Comparison of ENCODE assay signal across 13 cellular contexts in genomic region chr22:29330753-29331152, GRCh38. TPM values are rescaled to one million over a fixed set of nuclear protein-coding genes. Genes with fewer than 3 reads are reported as not detected.
DNase-seq lines count a peak whose midpoint lies in the region; ATAC-seq, FAIRE-seq and TF ChIP-seq lines count a peak whose summit lies in the region.
"Had no signal": no experiment of that assay in that cellular context is flagged by ENCODE, and none has a peak within 500 bp of the region (broad histone marks: within the 10 kb centered on the region; RNA-seq: fewer than 3 reads in every experiment).

No MANE protein-coding gene starts in this region.

- no peak overlapping the region for H4K8ac ChIP-seq in trophoblast cell (ENCODE audit: low read depth, low read length)

- no CpG with 5 or more reads among the region's 9 CpGs for WGBS in trophoblast cell (ENCODE audit: extremely low coverage, insufficient coverage, insufficient read length)
- WGBS in mammary epithelial cell (ENCODE audit: low coverage, missing lambda C conversion rate) = 83% methylated on average over 9 of the region's 9 CpGs

- CTCF ChIA-PET in mammary epithelial cell (lab: Charles Lee; ENCODE audit: low non-redundant PET) = no interaction called here

- H2BK120ac ChIP-seq in trophoblast cell (ENCODE audit: insufficient read depth, low read length, poor library complexity) = no peak overlapping the region

- H3K4ac ChIP-seq in trophoblast cell (ENCODE audit: low read depth, low read length) = no peak overlapping the region

- no peaks in the 10 kb centered on the region for H3K9me3 Mint-ChIP-seq in endothelial cell (ENCODE audit: unreplicated experiment)
- H3K9me3 Mint-ChIP-seq: activated T-cell treated with anti-CD3 and anti-CD28 coated beads, Interleukin-2, amount 50 U/mL, for 4 hours; central memory CD8-positive, alpha-beta T cell; stimulated activated memory B cell treated with anti-CD40 and anti-IgM and Interleukin-4, amounts not matched to agents 10 μg/mL and 1 μg/mL and 100 μg/mL, for 72 hours had no signal

- no peak overlapping the region for H3K14ac ChIP-seq in trophoblast cell (ENCODE audit: low read length)

- H3K4me3 Mint-ChIP-seq in endothelial cell (ENCODE audit: unreplicated experiment) = peak overlapping the region; percentile 4
- H3K4me3 Mint-ChIP-seq: activated T-cell treated with anti-CD3 and anti-CD28 coated beads, Interleukin-2, amount 50 U/mL, for 4 hours; central memory CD8-positive, alpha-beta T cell; stimulated activated memory B cell treated with anti-CD40 and anti-IgM and Interleukin-4, amounts not matched to agents 10 μg/mL and 1 μg/mL and 100 μg/mL, for 72 hours had no signal

- H3K18ac ChIP-seq in trophoblast cell (ENCODE audit: low read length) = peak overlapping the region; percentile 10

- no peak overlapping the region for H2BK5ac ChIP-seq in trophoblast cell (ENCODE audit: low read depth, low read length, poor library complexity)

- no peaks in the 10 kb centered on the region for H4K20me1 ChIP-seq in mammary epithelial cell (ENCODE audit: insufficient read depth, low read length)

- peaks cover 3% of the 10 kb centered on the region for H3K79me1 ChIP-seq in trophoblast cell (ENCODE audit: low read length)

- intact Hi-C loops in mammary epithelial cell (cut with micrococcal nuclease) = no loop called here

- H2AFZ ChIP-seq in trophoblast cell (ENCODE audit: insufficient read depth, low read length, poor library complexity) (no peak overlapping the region), mammary epithelial cell (ENCODE audit: low read depth, low read length) (no peak overlapping the region)

- H3K36me3 Mint-ChIP-seq in endothelial cell (ENCODE audit: low read depth, unreplicated experiment) = peaks cover 27% of the 10 kb centered on the region

- no peak overlapping the region for H3K4me3 ChIP-seq in trophoblast cell (ENCODE audit: low read depth, low read length)
- no peak overlapping the region for H3K4me3 ChIP-seq in mammary epithelial cell (replicated peaks in 1 of 3; ENCODE audit: insufficient read depth in 1 of 3, low read depth in 2 of 3, low read length in 3 of 3)

- H3K4me1 ChIP-seq in trophoblast cell (ENCODE audit: control insufficient read depth in 1 of 2, insufficient read depth in 2 of 2, low read length in 2 of 2) = peaks cover 7 to 14% of the 10 kb centered on the region in 2 experiments
- no peaks in the 10 kb centered on the region for H3K4me1 ChIP-seq in mammary epithelial cell (ENCODE audit: insufficient read depth, low read length)

- H3K4me1 Mint-ChIP-seq in endothelial cell (ENCODE audit: unreplicated experiment) = peaks cover 14% of the 10 kb centered on the region
- H3K4me1 Mint-ChIP-seq: central memory CD8-positive, alpha-beta T cell; stimulated activated memory B cell treated with anti-CD40 and anti-IgM and Interleukin-4, amounts not matched to agents 10 μg/mL and 1 μg/mL and 100 μg/mL, for 72 hours had no signal

- in situ Hi-C loops in mammary epithelial cell (cut with MboI; ENCODE audit: low sequenced_read_pairs in 2 of 2) = no loop called here

- TF ChIP-seq POLR2A in H54 (IDR thresholded peaks at IDR 0.05; ENCODE audit: low read depth, low read length) = no peak

- H3K9ac ChIP-seq in trophoblast cell (ENCODE audit: low read length) (no peak overlapping the region), mammary epithelial cell (ENCODE audit: insufficient read depth, low read length) (no peak overlapping the region)

- no peak overlapping the region for H2AK5ac ChIP-seq in trophoblast cell (ENCODE audit: low read length)

- DNase-seq in H54 (ENCODE audit: insufficient read length, low spot score) (peak; percentile 78), NCI-H69 (lab: John Stamatoyannopoulos, UW) (peak; percentile 13), endothelial cell (ENCODE audit: low spot score) (peak; percentile 50), trophoblast cell (no peak), mammary epithelial cell (no peak), NCI-H1417 (lab: John Stamatoyannopoulos, UW) (no peak)
- DNase-seq: activated T-cell treated with anti-CD3 and anti-CD28 coated beads, Interleukin-2, amount 50 U/mL, for 4 hours; DND-41 had no signal

- H3K27ac ChIP-seq in trophoblast cell (ENCODE audit: low read depth, low read length) = no peak overlapping the region
- no peak overlapping the region for H3K27ac ChIP-seq in mammary epithelial cell (ENCODE audit: insufficient read depth, low read depth, low read length)

- H4K12ac ChIP-seq in trophoblast cell (ENCODE audit: low read depth, low read length) = no peak overlapping the region

- peaks cover 9% of the 10 kb centered on the region for H3K27me3 Mint-ChIP-seq in endothelial cell (ENCODE audit: unreplicated experiment)
- H3K27me3 Mint-ChIP-seq: central memory CD8-positive, alpha-beta T cell; stimulated activated memory B cell treated with anti-CD40 and anti-IgM and Interleukin-4, amounts not matched to agents 10 μg/mL and 1 μg/mL and 100 μg/mL, for 72 hours had no signal

- no peak overlapping the region for H4K91ac ChIP-seq in trophoblast cell (ENCODE audit: low read depth, low read length)

- no peak for ATAC-seq in GM19397 (IDR thresholded peaks at IDR 0.05; ENCODE audit: unreplicated experiment)
- ATAC-seq: activated T-cell treated with anti-CD3 and anti-CD28 coated beads, Interleukin-2, amount 50 U/mL, for 4 hours; stimulated activated memory B cell treated with anti-CD40 and anti-IgM and Interleukin-4, amounts not matched to agents 10 μg/mL and 1 μg/mL and 100 μg/mL, for 72 hours had no signal

- H3K9me3 ChIP-seq in trophoblast cell (ENCODE audit: insufficient read depth, low read depth, low read length) = no peaks in the 10 kb centered on the region
- H3K9me3 ChIP-seq in mammary epithelial cell (replicated peaks; ENCODE audit: insufficient read depth, low read length) = no peaks in the 10 kb centered on the region

- dilution Hi-C loops in mammary epithelial cell (cut with HindIII; ENCODE audit: low sequenced_read_pairs) = loop anchor here (5.0 kb wide), 1 partner anchor 37 kb away; no protein-coding TSS in a partner anchor

- no peak for TF ChIP-seq CTCF in endothelial cell (IDR thresholded peaks at IDR 0.05; ENCODE audit: unreplicated experiment)
- no peak for TF ChIP-seq CTCF in mammary epithelial cell (conservative IDR thresholded peaks at IDR 0.05 in 1 of 2, IDR thresholded peaks at IDR 0.05 in 1 of 2; ENCODE audit: extremely low read depth in 1 of 2, insufficient read depth in 1 of 2, low read depth in 1 of 2, low read length in 2 of 2)

- no peak overlapping the region for H3K27ac Mint-ChIP-seq in endothelial cell (ENCODE audit: unreplicated experiment)
- H3K27ac Mint-ChIP-seq: stimulated activated memory B cell treated with anti-CD40 and anti-IgM and Interleukin-4, amounts not matched to agents 10 μg/mL and 1 μg/mL and 100 μg/mL, for 72 hours had no signal

- FAIRE-seq in H54 (lab: Jason Lieb, UNC) = peak; percentile 58
- FAIRE-seq: TTC549 had no signal

- no TSS peak for BruUV-seq in mammary epithelial cell (replicated peaks; lab: Mats Ljungman, UMichigan)

- H3K23ac ChIP-seq in trophoblast cell (ENCODE audit: low read length) = no peak overlapping the region

- H3K36me3 ChIP-seq in trophoblast cell (ENCODE audit: control insufficient read depth in 1 of 2, insufficient read depth in 2 of 2, low read length in 2 of 2) (peaks cover 68 to 73% of the 10 kb centered on the region in 2 experiments), mammary epithelial cell (ENCODE audit: insufficient read depth, low read length) (peaks cover 1% of the 10 kb centered on the region)

- H3K27me3 ChIP-seq in trophoblast cell (ENCODE audit: insufficient read depth, low read length) (no peaks in the 10 kb centered on the region), mammary epithelial cell (ENCODE audit: insufficient read depth, low read length) (no peaks in the 10 kb centered on the region)

- H3K4me2 ChIP-seq in trophoblast cell (ENCODE audit: low read length) = no peak overlapping the region
- no peak overlapping the region for H3K4me2 ChIP-seq in mammary epithelial cell (ENCODE audit: insufficient read depth, low read depth, low read length)

- H3K79me2 ChIP-seq in trophoblast cell (ENCODE audit: control insufficient read depth, insufficient read depth, low read length, poor library complexity) (no peaks in the 10 kb centered on the region), mammary epithelial cell (ENCODE audit: insufficient read depth, low read length) (no peaks in the 10 kb centered on the region)

- H2BK12ac ChIP-seq in trophoblast cell (ENCODE audit: low read length) = peak overlapping the region; percentile 16

RNA-seq across cellular contexts. Expression of gene RASL10A, which starts 15.3 kb away (rescaled TPM):
- total RNA-seq in endothelial cell (ENCODE audit: unreplicated experiment) (30.1 TPM), mammary epithelial cell (under 1 TPM in 1 of 2 donors, not detected in 1; 0.66 TPM)
- polyA plus RNA-seq in trophoblast cell (2013) = 1.1 and 1.2 TPM in 2 replicates
- not detected for polyA plus RNA-seq in mammary epithelial cell
- polyA minus RNA-seq in mammary epithelial cell = not detected

RNA-seq across cellular contexts. Expression of gene GAS2L1, which starts 24.3 kb away (rescaled TPM):
- total RNA-seq in endothelial cell (ENCODE audit: unreplicated experiment) (33.6 TPM), mammary epithelial cell (10 to 100 TPM; 15.8 to 29.7 TPM)
- polyA plus RNA-seq in trophoblast cell (2013) = 14.6 and 14.7 TPM in 2 replicates
- 27.6 TPM for polyA plus RNA-seq in mammary epithelial cell
- polyA minus RNA-seq in mammary epithelial cell = 7.9 TPM
- total RNA-seq: OCI-LY7 had no signal

RNA-seq across cellular contexts. Expression of gene AP1B1, which starts 57.6 kb away (rescaled TPM):
- total RNA-seq in endothelial cell (ENCODE audit: unreplicated experiment) (316 TPM), mammary epithelial cell (10 to 100 TPM; 68.8 to 87.5 TPM)
- polyA plus RNA-seq in trophoblast cell (2013) = 40.3 and 41.0 TPM in 2 replicates
- polyA plus RNA-seq in mammary epithelial cell = 94.0 TPM
- polyA minus RNA-seq in mammary epithelial cell = 285 TPM

Comparison
In these comparisons a context has a peak if more than half of its experiments do, and no peak if none do; other contexts are left out.
1. DNase-seq: peak in H54 (single experiment), NCI-H69 (single experiment) and endothelial cell (single experiment); none in trophoblast cell (0 of 2), mammary epithelial cell (single experiment) and NCI-H1417 (0 of 3).
2. RNA of gene RASL10A, which starts 15.3 kb away (total RNA-seq): 30.1 TPM in endothelial cell (single experiment); 0.66 TPM in mammary epithelial cell; every median in the first group is over 10 times any median in the second.